ENCODE assay signal across 17 cellular contexts in genomic region chr2:97724501-97724900, GRCh38. TPM values are rescaled to one million over a fixed set of nuclear protein-coding genes. Genes with fewer than 3 reads are reported as not detected.
A peak's percentile ranks its signal among the peaks of the same experiment; 100 is the strongest.
DNase-seq lines count a peak whose midpoint lies in the region; ATAC-seq lines count a peak whose summit lies in the region.
"Had no signal": no experiment of that assay in that cellular context is flagged by ENCODE, and none has a peak within 500 bp of the region (broad histone marks: within the 10 kb centered on the region; RNA-seq: fewer than 3 reads in every experiment).

No MANE protein-coding gene starts in this region.

- no peaks in the 10 kb centered on the region for H4K20me1 ChIP-seq in BLaER1 treated with 17β-estradiol and CSF1 and Interleukin-3, amounts not matched to agents 10 nM and 100 nM

- intact Hi-C loops in CD4-positive, alpha-beta memory T cell (cut with micrococcal nuclease): no loop called here
- intact Hi-C loops in posterior vena cava (cut with DNase I): no loop called here

- CTCF ChIA-PET in CD4-positive, alpha-beta memory T cell (lab: Charles Lee; ENCODE audit: partially characterized antibody): interaction anchor here (1.2 to 2.0 kb wide), 2 partner anchors 16 to 25 kb away, joined by 4 to 7 read pairs; no protein-coding TSS in a partner anchor

- peaks cover 69 to 81% of the 10 kb centered on the region in 2 donors for H3K36me3 Mint-ChIP-seq in CD4-positive, alpha-beta memory T cell
- peaks cover 95% of the 10 kb centered on the region for H3K36me3 Mint-ChIP-seq in effector memory CD8-positive, alpha-beta T cell (ENCODE audit: insufficient read depth)
- H3K36me3 Mint-ChIP-seq: CD14-positive monocyte had no signal

- ATAC-seq in effector memory CD8-positive, alpha-beta T cell (replicated peaks): no peak
- ATAC-seq in HG03520 (IDR thresholded peaks at IDR 0.05; ENCODE audit: unreplicated experiment): no peak
- no peak for ATAC-seq in GM21786 (IDR thresholded peaks at IDR 0.05; ENCODE audit: unreplicated experiment)
- ATAC-seq: GM12878, K562, Panc1 had no signal

- POLR2A ChIA-PET in CD4-positive, alpha-beta memory T cell (lab: Charles Lee; ENCODE audit: partially characterized antibody): interaction anchor here (1.4 to 6.6 kb wide), 2 partner anchors 11 to 17 kb away, joined by 5 to 46 read pairs; partner anchors contain the start of gene ZAP70

- DNase-seq in CD4-positive, alpha-beta memory T cell: no peak
- DNase-seq in effector memory CD8-positive, alpha-beta T cell: no peak
- DNase-seq in posterior vena cava (ENCODE audit: low spot score) (peak; percentile 56), SK-N-DZ (ENCODE audit: low spot score) (no peak)
- DNase-seq: ACHN, EL, NCI-H1694 treated with DMSO at 0.1 percent for 48 hours had no signal

- H3K4me1 ChIP-seq in BLaER1 treated with 17β-estradiol and CSF1 and Interleukin-3, amounts not matched to agents 10 nM and 100 nM: peaks cover 40 to 100% (median 94%) of the 10 kb centered on the region in 10 experiments
- H3K4me1 ChIP-seq in CD4-positive, alpha-beta memory T cell (ENCODE audit: insufficient read depth, low read length): peaks cover 80% of the 10 kb centered on the region

- H3K9ac ChIP-seq in BLaER1 treated with 17β-estradiol and CSF1 and Interleukin-3, amounts not matched to agents 10 nM and 100 nM: peak overlapping the region in 4 of 11 experiments; percentile 70 to 78 (median 75); a peak in 4 of 22 replicates

- H3K4me3 ChIP-seq in BLaER1 treated with 17β-estradiol and CSF1 and Interleukin-3, amounts not matched to agents 10 nM and 100 nM: no peak overlapping the region
- no peak overlapping the region for H3K4me3 ChIP-seq in CD4-positive, alpha-beta memory T cell (ENCODE audit: low read length in 2 of 2)
- H3K4me3 ChIP-seq: GM12878, K562 had no signal

- peak overlapping the region in 7 of 11 experiments; percentile 31 to 98 (median 84); a peak in 12 of 22 replicates for H3K27ac ChIP-seq in BLaER1 treated with 17β-estradiol and CSF1 and Interleukin-3, amounts not matched to agents 10 nM and 100 nM
- no peak overlapping the region for H3K27ac ChIP-seq in CD4-positive, alpha-beta memory T cell (ENCODE audit: low read depth, low read length)

- H3K9me3 Mint-ChIP-seq in CD4-positive, alpha-beta memory T cell: peaks cover 0 to 2% (median 0%) of the 10 kb centered on the region in 8 donors
- no peaks in the 10 kb centered on the region for H3K9me3 Mint-ChIP-seq in effector memory CD8-positive, alpha-beta T cell

- no peaks in the 10 kb centered on the region for H3K27me3 Mint-ChIP-seq in CD4-positive, alpha-beta memory T cell
- H3K27me3 Mint-ChIP-seq in effector memory CD8-positive, alpha-beta T cell: no peaks in the 10 kb centered on the region

- H3K27me3 ChIP-seq in BLaER1 treated with 17β-estradiol and CSF1 and Interleukin-3, amounts not matched to agents 10 nM and 100 nM: no peaks in the 10 kb centered on the region
- H3K27me3 ChIP-seq in CD4-positive, alpha-beta memory T cell (ENCODE audit: insufficient read depth, low read length): no peaks in the 10 kb centered on the region

- H3K4me3 Mint-ChIP-seq in CD4-positive, alpha-beta memory T cell: no peak overlapping the region
- peak overlapping the region in 1 of 2 donors; percentile 18 for H3K4me3 Mint-ChIP-seq in effector memory CD8-positive, alpha-beta T cell
- H3K4me3 Mint-ChIP-seq: CD14-positive monocyte had no signal

- H3K9me3 ChIP-seq in BLaER1 treated with 17β-estradiol and CSF1 and Interleukin-3, amounts not matched to agents 10 nM and 100 nM (replicated peaks in 1 of 11): peaks cover 0 to 16% (median 2%) of the 10 kb centered on the region in 11 experiments; a peak in 12 of 22 replicates
- H3K9me3 ChIP-seq in CD4-positive, alpha-beta memory T cell (ENCODE audit: control insufficient read depth in 1 of 2, low read length in 2 of 2): no peaks in the 10 kb centered on the region

- peak overlapping the region in 4 of 7 donors; percentile 24 to 70 (median 46) for H3K27ac Mint-ChIP-seq in CD4-positive, alpha-beta memory T cell
- H3K27ac Mint-ChIP-seq in effector memory CD8-positive, alpha-beta T cell: peak overlapping the region; percentile 41 to 89
- H3K27ac Mint-ChIP-seq: CD14-positive monocyte had no signal

- peaks cover 52 to 84% (median 72%) of the 10 kb centered on the region in 4 donors for H3K4me1 Mint-ChIP-seq in CD4-positive, alpha-beta memory T cell
- H3K4me1 Mint-ChIP-seq in effector memory CD8-positive, alpha-beta T cell (ENCODE audit: low read depth in 2 of 2): peaks cover 70 to 71% of the 10 kb centered on the region in 2 donors
- H3K4me1 Mint-ChIP-seq: CD14-positive monocyte had no signal

- H3K4me2 ChIP-seq in BLaER1 treated with 17β-estradiol and CSF1 and Interleukin-3, amounts not matched to agents 10 nM and 100 nM: peak overlapping the region in 9 of 11 experiments; percentile 72 to 97 (median 82); a peak in 16 of 22 replicates

- peaks cover 0 to 66% (median 15%) of the 10 kb centered on the region in 11 experiments; a peak in 17 of 22 replicates for H3K36me3 ChIP-seq in BLaER1 treated with 17β-estradiol and CSF1 and Interleukin-3, amounts not matched to agents 10 nM and 100 nM
- H3K36me3 ChIP-seq in CD4-positive, alpha-beta memory T cell (ENCODE audit: insufficient read depth, low read length): peaks cover 74% of the 10 kb centered on the region

RNA-seq across cellular contexts. Expression of gene ZAP70, which starts 11.1 kb away (rescaled TPM):
- 100 to 1,000 TPM; 404 to 419 TPM for total RNA-seq in CD4-positive, alpha-beta memory T cell
- 100 to 1,000 TPM; 140 to 149 TPM for polyA plus RNA-seq in CD4-positive, alpha-beta memory T cell
- 1 to 10 TPM; 2.4 to 2.8 TPM for total RNA-seq in posterior vena cava
- 3.5 and 7.8 TPM in 2 replicates for polyA plus RNA-seq in SK-N-DZ (2014; cell fraction: cytosol; rRNA removed)
- 30.0 and 44.7 TPM in 2 replicates for polyA plus RNA-seq in SK-N-DZ (2014; cell fraction: nucleus; rRNA removed)
- total RNA-seq: H1, NCI-H460, SK-MEL-5 had no signal

RNA-seq across cellular contexts. Expression of gene C2orf92, which starts 55.0 kb away (rescaled TPM):
- total RNA-seq in CD4-positive, alpha-beta memory T cell: 10 to 100 TPM; 13.0 to 13.3 TPM
- polyA plus RNA-seq in CD4-positive, alpha-beta memory T cell: not detected
- 1 to 10 TPM; 5.1 to 7.1 TPM for total RNA-seq in posterior vena cava
- polyA plus RNA-seq in SK-N-DZ (2014; cell fraction: cytosol; rRNA removed): 1.0 and 1.6 TPM in 2 replicates
- polyA plus RNA-seq in SK-N-DZ (2014; cell fraction: nucleus; rRNA removed): 4.5 and 15.1 TPM in 2 replicates
- polyA plus RNA-seq: CD14-positive monocyte had no signal

Comparison
In these comparisons a context has a peak if more than half of its experiments do, and no peak if none do; other contexts are left out.
1. RNA of gene ZAP70, which starts 11.1 kb away (total RNA-seq): 404 to 419 TPM in CD4-positive, alpha-beta memory T cell; 2.4 to 2.8 TPM in posterior vena cava; every median in the first group is over 100 times any median in the second.